21 cellular contexts compared by ENCODE assay signal in the genomic region with DNA sequence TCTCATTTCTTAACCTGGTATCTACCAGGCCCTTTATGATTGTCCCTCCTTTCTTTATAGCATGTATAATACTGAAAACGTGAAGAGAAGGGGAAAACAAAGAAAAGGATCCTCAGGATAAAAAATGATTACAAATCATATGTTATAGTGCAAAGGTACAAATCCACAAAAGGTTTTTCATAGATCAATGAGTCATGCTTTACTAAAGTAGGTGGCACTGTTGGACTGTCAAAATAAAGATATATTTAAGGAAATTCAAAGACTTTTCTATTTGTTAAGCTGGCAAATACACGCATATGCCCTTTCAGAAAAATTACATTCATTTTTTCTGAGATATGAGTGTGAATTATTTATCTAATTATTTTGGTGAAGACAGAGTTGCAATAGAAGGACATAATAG.
"Had no signal": no experiment of that assay in that cellular context is flagged by ENCODE, and none has a peak within 500 bp of the region (broad histone marks: within the 10 kb centered on the region; RNA-seq: fewer than 3 reads in every experiment).

No MANE protein-coding gene starts in this region.

- H3K4me3 ChIP-seq: SJSA1 had no signal

- H3K9me3 ChIP-seq: SJSA1 had no signal

- DNase-seq: activated CD4-positive, alpha-beta T cell treated with anti-CD3 and anti-CD28 coated beads for 36 hours; activated CD8-positive, alpha-beta memory T cell treated with anti-CD3 and anti-CD28 coated beads, Interleukin-2, amount 50 U/mL, for 4 hours; activated CD8-positive, alpha-beta T cell treated with anti-CD3 and anti-CD28 coated beads for 36 hours; activated gamma-delta T cell treated with Interleukin-2 at 50 U/mL for 16 hours; activated naive CD4-positive, alpha-beta T cell treated with anti-CD3 and anti-CD28 coated beads, Interleukin-2, amount 10 ng/mL, durations not matched to agents 7 days and 5 days; activated naive CD8-positive, alpha-beta T cell treated with anti-CD3 and anti-CD28 coated beads for 36 hours; activated T-cell treated with anti-CD3 and anti-CD28 coated beads, Interleukin-2, amount 50 U/mL, for 72 hours; brain microvascular endothelial cell; NCI-H1105 treated with DMSO at 0.1 percent for 48 hours; NCI-H1436 treated with DMSO at 0.1 percent for 48 hours; NCI-H187; NCI-H2081; NCI-H446; NCI-H524; Right ventricle myocardium superior; RPMI8226; T-helper 9 cell; WERI-Rb-1 had no signal

- ATAC-seq: activated CD4-positive, alpha-beta T cell treated with anti-CD3 and anti-CD28 coated beads for 36 hours; activated CD8-positive, alpha-beta T cell treated with anti-CD3 and anti-CD28 coated beads for 36 hours; activated T-cell treated with anti-CD3 and anti-CD28 coated beads, Interleukin-2, amount 50 U/mL, for 72 hours; Panc1; SK-N-SH treated with all-trans-retinoic acid at 6 μM for 48 hours had no signal

- H3K4me1 ChIP-seq: SJSA1 had no signal

- H3K36me3 ChIP-seq: brain microvascular endothelial cell, SJSA1, WERI-Rb-1 had no signal

- H3K27ac ChIP-seq: brain microvascular endothelial cell, SJSA1, WERI-Rb-1 had no signal

- H3K27me3 ChIP-seq: brain microvascular endothelial cell, SJSA1 had no signal
